1 cellular context compared by ENCODE assay signal in the genomic region with DNA sequence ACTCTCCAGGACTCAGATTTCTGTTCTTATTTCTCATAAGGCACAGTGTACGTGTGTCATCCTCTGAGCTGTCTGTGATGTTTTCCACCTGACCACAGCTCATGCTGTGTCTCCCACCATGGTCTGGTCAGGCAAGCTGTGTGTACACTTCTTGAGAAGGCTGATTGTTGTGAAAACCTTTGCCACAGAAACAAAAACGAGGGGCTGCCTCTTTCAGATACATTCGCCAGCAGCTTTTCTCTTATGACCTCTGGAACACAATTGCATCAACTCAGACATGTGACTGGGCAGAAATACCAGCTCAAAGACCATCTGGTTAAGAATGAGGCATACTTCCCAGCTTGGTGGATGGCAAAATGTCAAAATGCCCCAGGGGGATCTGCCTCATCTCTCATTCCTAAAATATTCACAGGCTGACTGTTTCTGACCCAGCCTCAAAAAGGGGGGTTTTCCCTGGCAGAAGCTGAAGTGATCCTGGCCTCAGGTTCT.
TF ChIP-seq lines count a peak whose summit lies in the region.

No MANE protein-coding gene starts in this region.

TF ChIP-seq in A549, 52 proteins besides CTCF, POLR2A, EP300 and RAD21 (continued from another document):
- TF ChIP-seq, protein P1, sequence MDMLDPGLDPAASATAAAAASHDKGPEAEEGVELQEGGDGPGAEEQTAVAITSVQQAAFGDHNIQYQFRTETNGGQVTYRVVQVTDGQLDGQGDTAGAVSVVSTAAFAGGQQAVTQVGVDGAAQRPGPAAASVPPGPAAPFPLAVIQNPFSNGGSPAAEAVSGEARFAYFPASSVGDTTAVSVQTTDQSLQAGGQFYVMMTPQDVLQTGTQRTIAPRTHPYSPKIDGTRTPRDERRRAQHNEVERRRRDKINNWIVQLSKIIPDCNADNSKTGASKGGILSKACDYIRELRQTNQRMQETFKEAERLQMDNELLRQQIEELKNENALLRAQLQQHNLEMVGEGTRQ (IDR thresholded peaks at IDR 0.05) = 0 out of 2 replicates have a peak, but pooled peaks have one; percentile 12
